20 cellular contexts compared by ENCODE assay signal in the genomic region with DNA sequence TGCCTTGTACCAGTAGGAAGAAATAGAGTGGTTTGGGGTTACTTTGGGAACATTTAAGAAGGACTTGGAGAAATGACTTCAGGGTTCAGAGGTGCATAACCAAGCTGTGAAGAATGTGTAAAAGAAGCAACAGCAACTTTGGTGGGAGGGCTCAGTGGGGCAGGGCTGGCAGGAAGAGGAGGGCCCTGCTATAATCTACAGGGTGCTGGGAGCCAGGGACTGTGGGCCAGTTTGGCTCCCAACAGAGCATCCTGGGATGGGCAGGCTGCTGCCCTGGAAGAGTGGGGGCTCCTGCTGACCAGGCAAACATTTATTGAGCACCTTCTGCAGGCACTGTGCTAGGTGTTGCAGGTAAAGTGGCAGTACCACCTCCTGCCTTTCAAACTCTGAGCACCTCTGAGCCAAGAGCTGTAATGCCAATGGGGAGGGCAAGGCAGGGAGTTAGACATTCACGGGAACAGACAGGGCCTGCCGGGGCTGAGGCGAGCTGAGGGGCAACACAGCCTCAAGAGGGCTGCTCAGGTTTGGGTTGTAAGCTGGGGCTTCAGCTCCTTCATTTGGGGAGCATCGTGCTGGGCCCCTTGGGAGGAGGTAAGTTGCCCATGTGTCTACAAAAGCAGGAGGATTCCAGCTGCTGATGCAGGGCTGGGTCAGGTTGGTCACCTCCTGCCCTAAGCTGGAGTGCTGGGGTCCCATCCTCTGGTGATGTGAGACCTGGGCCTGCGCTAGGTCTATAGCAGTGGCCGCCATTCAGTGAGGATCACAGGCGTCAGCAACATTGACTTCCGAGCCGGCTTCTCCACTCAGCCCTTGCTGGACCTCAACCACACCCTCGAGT. TPM values are rescaled to one million over a fixed set of nuclear protein-coding genes. Genes with fewer than 3 reads are reported as not detected.
DNase-seq lines count a peak whose midpoint lies in the region; ATAC-seq, FAIRE-seq and TF ChIP-seq lines count a peak whose summit lies in the region.
"Had no signal": no experiment of that assay in that cellular context is flagged by ENCODE, and none has a peak within 500 bp of the region (broad histone marks: within the 10 kb centered on the region; RNA-seq: fewer than 3 reads in every experiment).

No MANE protein-coding gene starts in this region.

- no peak overlapping the region for H2AK5ac ChIP-seq in H1 (ENCODE audit: low read depth, low read length)

- H3K27ac ChIP-seq in heart left ventricle (no peak overlapping the region), H1 (ENCODE audit: low read depth, low read length) (no peak overlapping the region), lower lobe of right lung (no peak overlapping the region), colonic mucosa (no peak overlapping the region)
- H3K27ac ChIP-seq: 22Rv1, A549, C4-2B had no signal

- peak overlapping the region; percentile 45; the same call in 1 of the 2 replicates for H2BK5ac ChIP-seq in H1 (ENCODE audit: low read depth, low read length)

- no peak overlapping the region for H2AFZ ChIP-seq in H1 (ENCODE audit: low read length)

- no peak for FAIRE-seq in H1 (lab: Jason Lieb, UNC)
- FAIRE-seq: A549, GM12892, GM18507 had no signal

- H4K5ac ChIP-seq in H1 (ENCODE audit: insufficient read length, low read depth, low read length): no peak overlapping the region

- POLR2A ChIA-PET in H1 (lab: Charles Lee; ENCODE audit: partially characterized antibody): interaction anchor here (0.9 to 1.1 kb wide), 3 partner anchors 15 to 28 kb away, joined by 3 to 4 read pairs (median 3); no protein-coding TSS in a partner anchor

- no peak for TF ChIP-seq EP300 in H1 (IDR thresholded peaks at IDR 0.05; ENCODE audit: borderline replicate concordance in 1 of 2, low read depth in 2 of 2, low read length in 2 of 2)

- H2BK12ac ChIP-seq in H1 (ENCODE audit: low read depth, low read length): no peak overlapping the region

- H3K4me1 ChIP-seq in heart left ventricle: peaks cover 0 to 19% (median 0%) of the 10 kb centered on the region in 12 donors
- H3K4me1 ChIP-seq in H1 (replicated peaks in 1 of 4; ENCODE audit: control insufficient read depth in 3 of 4, insufficient read depth in 4 of 4, low read length in 3 of 4): peaks cover 0 to 7% (median 2%) of the 10 kb centered on the region in 4 experiments; a peak in 5 of 7 replicates
- no peaks in the 10 kb centered on the region for H3K4me1 ChIP-seq in lower lobe of right lung
- H3K4me1 ChIP-seq in colonic mucosa: no peaks in the 10 kb centered on the region
- H3K4me1 ChIP-seq: A549 had no signal

- no peak overlapping the region for H3K4me2 ChIP-seq in H1 (ENCODE audit: insufficient read depth in 1 of 2, low read depth in 2 of 2, low read length in 2 of 2)
- H3K4me2 ChIP-seq: A549 had no signal

- TF ChIP-seq POLR2A in heart left ventricle (IDR thresholded peaks at IDR 0.05) (no peak), H1 (IDR thresholded peaks at IDR 0.05; ENCODE audit: control extremely low read depth in 1 of 2, low read depth in 2 of 2, low read length in 2 of 2) (no peak)

- no peak overlapping the region for H2BK15ac ChIP-seq in H1 (ENCODE audit: low read length)

- no peak overlapping the region for H3K23ac ChIP-seq in H1 (ENCODE audit: insufficient read length)

- no peak overlapping the region for H2BK20ac ChIP-seq in H1 (ENCODE audit: low read length)

- no peak overlapping the region for H3K56ac ChIP-seq in H1 (replicated peaks; ENCODE audit: insufficient read length, low read depth, low read length)

- TF ChIP-seq CTCF in heart left ventricle (IDR thresholded peaks at IDR 0.05) (no peak), H1 (IDR thresholded peaks at IDR 0.05; ENCODE audit: control extremely low read depth in 1 of 3, insufficient read depth in 1 of 3, low read depth in 1 of 3, low read length in 3 of 3) (no peak), lower lobe of right lung (IDR thresholded peaks at IDR 0.05) (no peak), colonic mucosa (IDR thresholded peaks at IDR 0.05) (no peak)

- H3K4me3 ChIP-seq in heart left ventricle (no peak overlapping the region), H1 (ENCODE audit: extremely low read depth in 1 of 4, insufficient read depth in 2 of 4, low read depth in 3 of 4, low read length in 4 of 4) (no peak overlapping the region), lower lobe of right lung (no peak overlapping the region), colonic mucosa (no peak overlapping the region)
- H3K4me3 ChIP-seq: A549 had no signal

- no peaks in the 10 kb centered on the region for H3K79me2 ChIP-seq in H1 (ENCODE audit: control insufficient read depth in 1 of 2, insufficient read depth in 2 of 2, low read length in 2 of 2)

- CTCF ChIA-PET in H1 (lab: Charles Lee; ENCODE audit: partially characterized antibody): interaction anchor here (1.2 to 3.6 kb wide), 4 partner anchors 8 to 53 kb away, joined by 4 to 12 read pairs (median 4); no protein-coding TSS in a partner anchor

- no peak overlapping the region for H3K4ac ChIP-seq in H1 (replicated peaks; ENCODE audit: insufficient read length, low read depth, low read length)

- TF ChIP-seq RAD21 in H1 (IDR thresholded peaks at IDR 0.05 in 1 of 2, conservative IDR thresholded peaks at IDR 0.05 in 1 of 2; ENCODE audit: low read depth in 2 of 2, low read length in 2 of 2): no peak

- no peak overlapping the region for H4K8ac ChIP-seq in H1 (ENCODE audit: extremely low read depth, insufficient read depth, low read length)

- no peak overlapping the region for H4K91ac ChIP-seq in H1 (replicated peaks; ENCODE audit: insufficient read length, low read length)

- H3K14ac ChIP-seq in H1 (ENCODE audit: insufficient read length): no peak overlapping the region

- no peak overlapping the region for H3K9ac ChIP-seq in H1 (replicated peaks in 1 of 4; ENCODE audit: extremely low read depth in 1 of 4, low read depth in 3 of 4, low read length in 3 of 4)
- H3K9ac ChIP-seq in colonic mucosa (ENCODE audit: low read depth in 2 of 2, low read length in 2 of 2): no peak overlapping the region

- intact Hi-C loops in heart left ventricle (cut with DNase I) (no loop called here), Right ventricle myocardium superior (cut with DNase I) (no loop called here), lower lobe of right lung (cut with DNase I) (no loop called here), colonic mucosa (cut with DNase I) (no loop called here)

- H3K27me3 ChIP-seq in heart left ventricle: no peaks in the 10 kb centered on the region
- no peaks in the 10 kb centered on the region for H3K27me3 ChIP-seq in H1 (replicated peaks in 1 of 4; ENCODE audit: control insufficient read depth in 3 of 4, extremely low read depth in 1 of 4, insufficient read depth in 3 of 4, low read length in 3 of 4)
- peaks cover 6% of the 10 kb centered on the region for H3K27me3 ChIP-seq in lower lobe of right lung (ENCODE audit: low read depth)
- no peaks in the 10 kb centered on the region for H3K27me3 ChIP-seq in colonic mucosa

- H3K9me3 ChIP-seq in heart left ventricle (no peaks in the 10 kb centered on the region), H1 (ENCODE audit: insufficient read depth in 2 of 2, low read depth in 1 of 2, low read length in 1 of 2) (no peaks in the 10 kb centered on the region), lower lobe of right lung (no peaks in the 10 kb centered on the region), colonic mucosa (no peaks in the 10 kb centered on the region)
- H3K9me3 ChIP-seq: A549 had no signal

- DNase-seq in heart left ventricle (peak in 3 of 5 donors; percentile 5 to 36 (median 14)), Right ventricle myocardium superior (no peak), H1 (ENCODE audit: low read depth in 1 of 2, low spot score in 2 of 2) (no peak), lower lobe of right lung (peak; percentile 28), colonic mucosa (no peak), superior temporal gyrus (ENCODE audit: extremely low spot score) (no peak)
- DNase-seq: AML-193; CD4-positive, alpha-beta memory T cell; DMS153; DMS79; GDM1; GOT3; H9 had no signal

- WGBS in heart left ventricle, 4 donors: 75 to 89% (median 86%) methylated on average over 10 of the region's 10 CpGs
- 86% methylated on average over 10 of the region's 10 CpGs; no CpG with 5 or more reads in 1 of the 2 experiments for WGBS in H1 (ENCODE audit: extremely low coverage in 1 of 2, insufficient coverage in 1 of 2, insufficient read length in 1 of 2, insufficient replicate concordance in 2 of 2, low coverage in 1 of 2, low lambda C conversion rate in 2 of 2, missing lambda C conversion rate in 1 of 2), 2 experiments

- H3K36me3 ChIP-seq in heart left ventricle: peaks cover 0 to 3% (median 0%) of the 10 kb centered on the region in 9 donors
- peaks cover 0 to 13% (median 3%) of the 10 kb centered on the region in 4 experiments; a peak in 4 of 8 replicates for H3K36me3 ChIP-seq in H1 (ENCODE audit: control insufficient read depth in 2 of 4, insufficient read depth in 4 of 4, low read length in 3 of 4)
- H3K36me3 ChIP-seq in lower lobe of right lung: no peaks in the 10 kb centered on the region
- no peaks in the 10 kb centered on the region for H3K36me3 ChIP-seq in colonic mucosa

- H2BK120ac ChIP-seq in H1 (replicated peaks; ENCODE audit: low read depth, low read length): no peak overlapping the region

- H3K79me1 ChIP-seq in H1 (ENCODE audit: low read depth, low read length): no peaks in the 10 kb centered on the region

- H3K23me2 ChIP-seq in H1 (ENCODE audit: low read depth, low read length): peaks cover 10% of the 10 kb centered on the region; the same call in 1 of the 2 replicates

- H4K20me1 ChIP-seq in H1 (replicated peaks in 1 of 2; ENCODE audit: control insufficient read depth in 1 of 2, insufficient read depth in 2 of 2, low read length in 2 of 2): no peaks in the 10 kb centered on the region

- no peak overlapping the region for H3K18ac ChIP-seq in H1 (ENCODE audit: extremely low read depth, low read length)

- no peak for ATAC-seq in heart left ventricle
- no peak for ATAC-seq in Right ventricle myocardium superior (ENCODE audit: poor library complexity)
- no peak for ATAC-seq in lower lobe of right lung
- no peak for ATAC-seq in GM18873 (IDR thresholded peaks at IDR 0.05; ENCODE audit: low FRiP score, unreplicated experiment)

TF ChIP-seq in H1, 55 proteins besides CTCF, POLR2A, EP300 and RAD21 (continues in another document):
- TF ChIP-seq TBP (IDR thresholded peaks at IDR 0.05; ENCODE audit: low read depth, low read length): no peak
- no peak for TF ChIP-seq BRCA1 (IDR thresholded peaks at IDR 0.05; ENCODE audit: low read depth, low read length)

RNA-seq across cellular contexts. Expression of a gene that starts 30.6 kb away (rescaled TPM):
- total RNA-seq in heart left ventricle (10 to 100 TPM in 1 of 9 donors, 1 to 10 TPM in 8; 2.3 to 10.4 (median 3.8) TPM), Right ventricle myocardium superior (5.2 TPM), lower lobe of right lung (4.7 TPM), colonic mucosa (10 to 100 TPM; 20.1 to 30.6 TPM)
- polyA plus RNA-seq in heart left ventricle (1 to 10 TPM; 4.3 to 4.4 TPM), H1 (2011; rRNA removed) (5.0 and 8.3 TPM in 2 replicates)
- 7.9 and 9.1 TPM in 2 replicates for total RNA-seq in H1 (2021; fragmentation: NEBNext Ultra II Directional; extraction: Animal tissue kit (Norgen Biotek cat#: 25700))
- 6.4 TPM for polyA plus RNA-seq in H1 (2011; cell fraction: cytosol; rRNA removed)
- polyA plus RNA-seq in H1 (2011; cell fraction: nucleus; rRNA removed): 60.8 TPM
- 3.3 to 10.7 TPM (median 7.7 TPM) in 4 replicates for polyA plus RNA-seq in H1 (2012, experiment 1 of 2)
- 2.3 TPM for polyA plus RNA-seq in H1 (2012, experiment 2 of 2)
- polyA plus RNA-seq in H1 (2013, experiment 1 of 2): 3.8 TPM
- polyA plus RNA-seq in H1 (2013, experiment 2 of 2): 2.5 TPM
- polyA minus RNA-seq in H1 (2011; rRNA and poly(A)+ RNA removed): 4.6 and 7.6 TPM in 2 replicates
- 9.8 TPM for polyA minus RNA-seq in H1 (2011; cell fraction: cytosol; rRNA and poly(A)+ RNA removed)
- polyA minus RNA-seq in H1 (2011; cell fraction: nucleus; rRNA and poly(A)+ RNA removed): 25.3 TPM
- total RNA-seq: CD4-positive, alpha-beta memory T cell had no signal
- polyA plus RNA-seq: BJ; CD4-positive, alpha-beta memory T cell had no signal

Comparison
In these comparisons a context has a peak if more than half of its experiments do, and no peak if none do; other contexts are left out.
1. DNase-seq: peak in heart left ventricle (3 of 5) and lower lobe of right lung (single experiment); none in Right ventricle myocardium superior (single experiment), H1 (0 of 2), colonic mucosa (single experiment) and superior temporal gyrus (single experiment).